9 cellular contexts compared by ENCODE assay signal in the genomic region with DNA sequence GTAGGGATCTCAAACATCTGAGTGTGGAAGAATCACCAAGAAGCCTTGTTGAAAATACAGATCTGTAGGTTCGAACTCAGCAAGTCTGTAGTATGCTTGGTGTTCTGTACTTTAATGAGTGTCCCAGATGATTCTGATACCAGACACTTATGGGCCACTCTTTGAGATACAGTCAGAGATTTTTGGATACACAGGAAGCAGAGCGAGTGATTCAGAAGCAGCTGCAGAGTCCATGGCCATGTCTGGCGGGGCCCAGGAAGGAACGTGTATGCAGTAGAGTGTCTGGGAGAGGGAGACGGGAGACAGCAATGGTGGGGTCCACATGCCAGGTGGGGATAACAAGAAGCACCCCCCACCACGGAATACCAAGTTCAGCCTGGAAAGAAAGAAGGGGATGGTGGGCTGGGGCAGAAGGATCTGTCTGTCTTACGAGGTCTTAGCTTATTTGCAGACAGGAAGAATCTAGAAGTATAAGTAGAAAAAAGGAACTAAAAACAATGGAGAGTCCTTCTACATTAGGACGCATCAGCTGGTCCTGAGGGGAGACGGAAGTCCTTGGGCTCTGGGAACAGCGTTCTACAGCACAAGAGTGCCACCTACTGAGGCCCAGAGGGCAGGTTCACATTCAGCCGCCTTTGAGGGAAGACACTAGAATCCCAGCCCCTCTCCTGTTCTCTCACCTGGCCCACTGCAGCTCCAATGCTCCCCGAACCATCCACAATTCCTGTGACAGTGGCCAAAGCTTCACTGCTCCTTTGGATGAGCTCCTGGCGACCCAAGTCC. TPM values are rescaled to one million over a fixed set of nuclear protein-coding genes. Genes with fewer than 3 reads are reported as not detected.
DNase-seq lines count a peak whose midpoint lies in the region; ATAC-seq and TF ChIP-seq lines count a peak whose summit lies in the region.
"Had no signal": no experiment of that assay in that cellular context is flagged by ENCODE, and none has a peak within 500 bp of the region (broad histone marks: within the 10 kb centered on the region; RNA-seq: fewer than 3 reads in every experiment).

No MANE protein-coding gene starts in this region.

- no peak for TF ChIP-seq EP300 in transverse colon (IDR thresholded peaks at IDR 0.05; ENCODE audit: low read depth)

- no peak overlapping the region for H3K4me3 ChIP-seq in transverse colon

- no peak overlapping the region for H3K27ac ChIP-seq in transverse colon

- no peaks in the 10 kb centered on the region for H3K9me3 Mint-ChIP-seq in WTC11
- H3K9me3 Mint-ChIP-seq in natural killer cell treated with Interleukin-12 subunit alpha and Interleukin-12 subunit beta and Interleukin-15 and Interleukin-18, amount 100 ng/mL, for 72 hours: no peaks in the 10 kb centered on the region
- H3K9me3 Mint-ChIP-seq: T-helper 1 cell treated with Interleukin-12 subunit alpha and Interleukin-12 subunit beta and Interleukin-4 antibody, amounts not matched to agents 30 μg/mL and 1 μg/mL, for 36 hours had no signal

- intact Hi-C loops in transverse colon (cut with DNase I; ENCODE audit: low total_unique reads): no loop called here

- peaks cover 59% of the 10 kb centered on the region for H3K36me3 Mint-ChIP-seq in WTC11
- peaks cover 29% of the 10 kb centered on the region for H3K36me3 Mint-ChIP-seq in natural killer cell treated with Interleukin-12 subunit alpha and Interleukin-12 subunit beta and Interleukin-15 and Interleukin-18, amount 100 ng/mL, for 72 hours

- no peaks in the 10 kb centered on the region for H3K27me3 ChIP-seq in transverse colon

- POLR2A ChIA-PET in WTC11 (lab: Charles Lee): no interaction called here

- peaks cover 0 to 21% (median 4%) of the 10 kb centered on the region in 4 donors for H3K4me1 ChIP-seq in transverse colon

- no peaks in the 10 kb centered on the region for H3K27me3 Mint-ChIP-seq in WTC11 (ENCODE audit: low read depth)
- H3K27me3 Mint-ChIP-seq in natural killer cell treated with Interleukin-12 subunit alpha and Interleukin-12 subunit beta and Interleukin-15 and Interleukin-18, amount 100 ng/mL, for 72 hours: no peaks in the 10 kb centered on the region

- TF ChIP-seq CTCF in WTC11 (IDR thresholded peaks at IDR 0.05) (no peak), transverse colon (IDR thresholded peaks at IDR 0.05) (peak; percentile 26 to 55 (median 40))

- ATAC-seq in WTC11 (peak; percentile 99), HG02938 (IDR thresholded peaks at IDR 0.05; ENCODE audit: unreplicated experiment) (no peak)
- ATAC-seq in natural killer cell treated with Interleukin-12 subunit alpha and Interleukin-12 subunit beta and Interleukin-15 and Interleukin-18, amount 100 ng/mL, for 72 hours: no peak

- no peak overlapping the region for H3K27ac Mint-ChIP-seq in WTC11
- no peak overlapping the region for H3K27ac Mint-ChIP-seq in natural killer cell treated with Interleukin-12 subunit alpha and Interleukin-12 subunit beta and Interleukin-15 and Interleukin-18, amount 100 ng/mL, for 72 hours
- H3K27ac Mint-ChIP-seq: T-helper 1 cell treated with Interleukin-12 subunit alpha and Interleukin-12 subunit beta and Interleukin-4 antibody, amounts not matched to agents 30 μg/mL and 1 μg/mL, for 36 hours had no signal

- TF ChIP-seq POLR2A in transverse colon (IDR thresholded peaks at IDR 0.05): no peak

- no peaks in the 10 kb centered on the region for H3K4me1 Mint-ChIP-seq in WTC11
- no peaks in the 10 kb centered on the region for H3K4me1 Mint-ChIP-seq in natural killer cell treated with Interleukin-12 subunit alpha and Interleukin-12 subunit beta and Interleukin-15 and Interleukin-18, amount 100 ng/mL, for 72 hours (ENCODE audit: low read depth in 2 of 2)

- H3K9me3 ChIP-seq in transverse colon: no peaks in the 10 kb centered on the region

- H3K36me3 ChIP-seq in transverse colon: peaks cover 0 to 11% (median 0%) of the 10 kb centered on the region in 4 donors

- in situ Hi-C loops in transverse colon (cut with MboI; ENCODE audit: low pct_ligation_motif_present in 1 of 4, low pct_unique_long_range_greater_than_20kb in 1 of 4, low sequenced_read_pairs in 3 of 4): loop anchor here in 2 of 4 donors (25.0 kb wide), 2 partner anchors 256 to 281 kb away; a partner anchor contains a TSS

- no peak overlapping the region for H3K4me3 Mint-ChIP-seq in WTC11
- no peak overlapping the region for H3K4me3 Mint-ChIP-seq in natural killer cell treated with Interleukin-12 subunit alpha and Interleukin-12 subunit beta and Interleukin-15 and Interleukin-18, amount 100 ng/mL, for 72 hours
- H3K4me3 Mint-ChIP-seq: T-helper 1 cell treated with Interleukin-12 subunit alpha and Interleukin-12 subunit beta and Interleukin-4 antibody, amounts not matched to agents 30 μg/mL and 1 μg/mL, for 36 hours had no signal

- DNase-seq in GDM1 (lab: John Stamatoyannopoulos, UW): peak; percentile 24
- peak; percentile 20 for DNase-seq in M059J (ENCODE audit: low read depth)
- peak; percentile 60 for DNase-seq in WTC11 (ENCODE audit: low spot score)
- peak in 33 of 51 donors; percentile 5 to 65 (median 27) for DNase-seq in hypothalamus (lab: John Stamatoyannopoulos, UW)
- peak; percentile 57 for DNase-seq in transverse colon
- no peak for DNase-seq in DMS114 treated with DMSO at 0.1 percent for 48 hours (lab: John Stamatoyannopoulos, UW; ENCODE audit: unreplicated experiment)
- DNase-seq in natural killer cell treated with Interleukin-12 subunit alpha and Interleukin-12 subunit beta and Interleukin-15 and Interleukin-18, amount 100 ng/mL, for 72 hours (ENCODE audit: low spot score): no peak

- CTCF ChIA-PET in WTC11 (lab: Charles Lee): interaction anchor here (0.6 to 1.2 kb wide), 11 partner anchors 18 to 337 kb away, joined by 3 to 6 read pairs (median 4); no protein-coding TSS in a partner anchor

- 64 to 93% methylated on average over 7 to 13 of the region's 13 CpGs for WGBS in transverse colon (ENCODE audit: low coverage in 1 of 2), 2 donors

TF ChIP-seq in WTC11, 78 proteins besides CTCF, POLR2A, EP300 and RAD21 (continues in another document):
- TF ChIP-seq OVOL2 (CRISPR knock-in tag; IDR thresholded peaks at IDR 0.05; ENCODE audit: borderline replicate concordance) (no peak), IRF2 (CRISPR knock-in tag; IDR thresholded peaks at IDR 0.05; ENCODE audit: borderline replicate concordance, low read depth) (no peak), TEAD1 (CRISPR knock-in tag; IDR thresholded peaks at IDR 0.05) (no peak), RORB (CRISPR knock-in tag; IDR thresholded peaks at IDR 0.05) (no peak), ZBTB21 (CRISPR knock-in tag; IDR thresholded peaks at IDR 0.05; ENCODE audit: borderline replicate concordance) (no peak)
- TF ChIP-seq, protein P1, sequence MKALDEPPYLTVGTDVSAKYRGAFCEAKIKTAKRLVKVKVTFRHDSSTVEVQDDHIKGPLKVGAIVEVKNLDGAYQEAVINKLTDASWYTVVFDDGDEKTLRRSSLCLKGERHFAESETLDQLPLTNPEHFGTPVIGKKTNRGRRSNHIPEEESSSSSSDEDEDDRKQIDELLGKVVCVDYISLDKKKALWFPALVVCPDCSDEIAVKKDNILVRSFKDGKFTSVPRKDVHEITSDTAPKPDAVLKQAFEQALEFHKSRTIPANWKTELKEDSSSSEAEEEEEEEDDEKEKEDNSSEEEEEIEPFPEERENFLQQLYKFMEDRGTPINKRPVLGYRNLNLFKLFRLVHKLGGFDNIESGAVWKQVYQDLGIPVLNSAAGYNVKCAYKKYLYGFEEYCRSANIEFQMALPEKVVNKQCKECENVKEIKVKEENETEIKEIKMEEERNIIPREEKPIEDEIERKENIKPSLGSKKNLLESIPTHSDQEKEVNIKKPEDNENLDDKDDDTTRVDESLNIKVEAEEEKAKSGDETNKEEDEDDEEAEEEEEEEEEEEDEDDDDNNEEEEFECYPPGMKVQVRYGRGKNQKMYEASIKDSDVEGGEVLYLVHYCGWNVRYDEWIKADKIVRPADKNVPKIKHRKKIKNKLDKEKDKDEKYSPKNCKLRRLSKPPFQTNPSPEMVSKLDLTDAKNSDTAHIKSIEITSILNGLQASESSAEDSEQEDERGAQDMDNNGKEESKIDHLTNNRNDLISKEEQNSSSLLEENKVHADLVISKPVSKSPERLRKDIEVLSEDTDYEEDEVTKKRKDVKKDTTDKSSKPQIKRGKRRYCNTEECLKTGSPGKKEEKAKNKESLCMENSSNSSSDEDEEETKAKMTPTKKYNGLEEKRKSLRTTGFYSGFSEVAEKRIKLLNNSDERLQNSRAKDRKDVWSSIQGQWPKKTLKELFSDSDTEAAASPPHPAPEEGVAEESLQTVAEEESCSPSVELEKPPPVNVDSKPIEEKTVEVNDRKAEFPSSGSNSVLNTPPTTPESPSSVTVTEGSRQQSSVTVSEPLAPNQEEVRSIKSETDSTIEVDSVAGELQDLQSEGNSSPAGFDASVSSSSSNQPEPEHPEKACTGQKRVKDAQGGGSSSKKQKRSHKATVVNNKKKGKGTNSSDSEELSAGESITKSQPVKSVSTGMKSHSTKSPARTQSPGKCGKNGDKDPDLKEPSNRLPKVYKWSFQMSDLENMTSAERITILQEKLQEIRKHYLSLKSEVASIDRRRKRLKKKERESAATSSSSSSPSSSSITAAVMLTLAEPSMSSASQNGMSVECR (CRISPR knock-in tag; IDR thresholded peaks at IDR 0.05; ENCODE audit: borderline replicate concordance): no peak
- TF ChIP-seq, protein P2, sequence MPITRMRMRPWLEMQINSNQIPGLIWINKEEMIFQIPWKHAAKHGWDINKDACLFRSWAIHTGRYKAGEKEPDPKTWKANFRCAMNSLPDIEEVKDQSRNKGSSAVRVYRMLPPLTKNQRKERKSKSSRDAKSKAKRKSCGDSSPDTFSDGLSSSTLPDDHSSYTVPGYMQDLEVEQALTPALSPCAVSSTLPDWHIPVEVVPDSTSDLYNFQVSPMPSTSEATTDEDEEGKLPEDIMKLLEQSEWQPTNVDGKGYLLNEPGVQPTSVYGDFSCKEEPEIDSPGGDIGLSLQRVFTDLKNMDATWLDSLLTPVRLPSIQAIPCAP (CRISPR knock-in tag; IDR thresholded peaks at IDR 0.05): no peak

RNA-seq across cellular contexts. Expression of a gene that starts 55.4 kb away (rescaled TPM):
- total RNA-seq in M059J (2014; rRNA removed; shearing (Covaris generic)): 22.7 and 37.1 TPM in 2 replicates
- total RNA-seq in WTC11 (2021) (48.2 to 54.8 TPM (median 48.7 TPM) in 3 replicates), transverse colon (100 to 1,000 TPM in 1 of 4 donors, 10 to 100 TPM in 3; 34.8 to 132 (median 76.0) TPM)
- total RNA-seq in natural killer cell treated with Interleukin-12 subunit alpha and Interleukin-12 subunit beta and Interleukin-15 and Interleukin-18, amount 100 ng/mL, for 72 hours: 10 to 100 TPM; 26.3 to 51.5 TPM

Comparison
In these comparisons a context has a peak if more than half of its experiments do, and no peak if none do; other contexts are left out.
1. DNase-seq: peak in GDM1 (single experiment), M059J (single experiment), WTC11 (single experiment), hypothalamus (33 of 51) and transverse colon (single experiment); none in DMS114 treated with DMSO at 0.1 percent for 48 hours (single experiment) and natural killer cell treated with Interleukin-12 subunit alpha and Interleukin-12 subunit beta and Interleukin-15 and Interleukin-18, amount 100 ng/mL, for 72 hours (single experiment).